Comparison of ENCODE assay signal across 1 cellular context in the genomic region with DNA sequence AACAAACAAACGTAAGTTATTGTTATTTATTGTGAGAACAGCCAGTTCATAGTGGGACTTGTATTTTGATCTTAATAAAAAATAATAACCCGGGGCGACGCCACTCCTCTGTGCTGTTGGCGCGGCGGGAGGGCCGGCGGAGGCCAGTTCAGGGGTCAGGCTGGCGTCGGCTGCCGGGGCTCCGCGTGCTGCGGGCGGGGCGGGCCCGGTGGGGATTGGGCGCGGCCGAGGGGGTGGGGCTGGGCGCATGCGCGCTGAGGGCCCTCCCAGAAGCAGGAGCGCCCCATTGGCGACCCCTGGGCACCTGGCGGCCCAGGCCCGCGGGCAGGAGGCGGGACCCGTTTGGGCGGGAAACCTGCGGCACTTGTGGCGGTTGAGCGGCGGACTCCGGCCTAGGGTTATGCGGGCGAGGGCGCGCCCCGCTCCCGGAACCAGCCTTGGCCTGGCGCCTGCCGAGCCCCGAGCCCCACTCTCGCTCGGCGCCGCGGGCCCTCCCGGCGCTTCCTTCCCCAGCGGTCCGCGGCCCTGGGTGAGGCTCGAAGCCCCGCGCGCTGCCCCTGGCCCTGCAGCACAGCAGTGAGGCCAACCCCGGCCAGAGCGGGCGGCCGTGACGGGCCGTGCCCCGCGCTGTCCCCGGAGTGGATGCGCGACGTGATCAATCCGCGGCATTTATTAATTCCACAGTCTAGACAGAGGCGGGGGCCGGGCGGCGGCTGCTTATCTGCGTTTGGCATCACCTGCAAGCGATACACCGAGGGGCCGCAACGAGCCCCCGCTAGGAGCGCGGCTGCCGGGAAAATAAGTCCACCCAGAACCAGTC.
TF ChIP-seq lines count a peak whose summit lies in the region.

No MANE protein-coding gene starts in this region.

TF ChIP-seq in WTC11, 78 proteins besides CTCF, POLR2A, EP300 and RAD21 (continued from another document and continues in another):
- TF ChIP-seq, protein P1, sequence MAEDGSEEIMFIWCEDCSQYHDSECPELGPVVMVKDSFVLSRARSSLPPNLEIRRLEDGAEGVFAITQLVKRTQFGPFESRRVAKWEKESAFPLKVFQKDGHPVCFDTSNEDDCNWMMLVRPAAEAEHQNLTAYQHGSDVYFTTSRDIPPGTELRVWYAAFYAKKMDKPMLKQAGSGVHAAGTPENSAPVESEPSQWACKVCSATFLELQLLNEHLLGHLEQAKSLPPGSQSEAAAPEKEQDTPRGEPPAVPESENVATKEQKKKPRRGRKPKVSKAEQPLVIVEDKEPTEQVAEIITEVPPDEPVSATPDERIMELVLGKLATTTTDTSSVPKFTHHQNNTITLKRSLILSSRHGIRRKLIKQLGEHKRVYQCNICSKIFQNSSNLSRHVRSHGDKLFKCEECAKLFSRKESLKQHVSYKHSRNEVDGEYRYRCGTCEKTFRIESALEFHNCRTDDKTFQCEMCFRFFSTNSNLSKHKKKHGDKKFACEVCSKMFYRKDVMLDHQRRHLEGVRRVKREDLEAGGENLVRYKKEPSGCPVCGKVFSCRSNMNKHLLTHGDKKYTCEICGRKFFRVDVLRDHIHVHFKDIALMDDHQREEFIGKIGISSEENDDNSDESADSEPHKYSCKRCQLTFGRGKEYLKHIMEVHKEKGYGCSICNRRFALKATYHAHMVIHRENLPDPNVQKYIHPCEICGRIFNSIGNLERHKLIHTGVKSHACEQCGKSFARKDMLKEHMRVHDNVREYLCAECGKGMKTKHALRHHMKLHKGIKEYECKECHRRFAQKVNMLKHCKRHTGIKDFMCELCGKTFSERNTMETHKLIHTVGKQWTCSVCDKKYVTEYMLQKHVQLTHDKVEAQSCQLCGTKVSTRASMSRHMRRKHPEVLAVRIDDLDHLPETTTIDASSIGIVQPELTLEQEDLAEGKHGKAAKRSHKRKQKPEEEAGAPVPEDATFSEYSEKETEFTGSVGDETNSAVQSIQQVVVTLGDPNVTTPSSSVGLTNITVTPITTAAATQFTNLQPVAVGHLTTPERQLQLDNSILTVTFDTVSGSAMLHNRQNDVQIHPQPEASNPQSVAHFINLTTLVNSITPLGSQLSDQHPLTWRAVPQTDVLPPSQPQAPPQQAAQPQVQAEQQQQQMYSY (CRISPR knock-in tag; IDR thresholded peaks at IDR 0.05): peak; percentile 41
- TF ChIP-seq, protein P2, sequence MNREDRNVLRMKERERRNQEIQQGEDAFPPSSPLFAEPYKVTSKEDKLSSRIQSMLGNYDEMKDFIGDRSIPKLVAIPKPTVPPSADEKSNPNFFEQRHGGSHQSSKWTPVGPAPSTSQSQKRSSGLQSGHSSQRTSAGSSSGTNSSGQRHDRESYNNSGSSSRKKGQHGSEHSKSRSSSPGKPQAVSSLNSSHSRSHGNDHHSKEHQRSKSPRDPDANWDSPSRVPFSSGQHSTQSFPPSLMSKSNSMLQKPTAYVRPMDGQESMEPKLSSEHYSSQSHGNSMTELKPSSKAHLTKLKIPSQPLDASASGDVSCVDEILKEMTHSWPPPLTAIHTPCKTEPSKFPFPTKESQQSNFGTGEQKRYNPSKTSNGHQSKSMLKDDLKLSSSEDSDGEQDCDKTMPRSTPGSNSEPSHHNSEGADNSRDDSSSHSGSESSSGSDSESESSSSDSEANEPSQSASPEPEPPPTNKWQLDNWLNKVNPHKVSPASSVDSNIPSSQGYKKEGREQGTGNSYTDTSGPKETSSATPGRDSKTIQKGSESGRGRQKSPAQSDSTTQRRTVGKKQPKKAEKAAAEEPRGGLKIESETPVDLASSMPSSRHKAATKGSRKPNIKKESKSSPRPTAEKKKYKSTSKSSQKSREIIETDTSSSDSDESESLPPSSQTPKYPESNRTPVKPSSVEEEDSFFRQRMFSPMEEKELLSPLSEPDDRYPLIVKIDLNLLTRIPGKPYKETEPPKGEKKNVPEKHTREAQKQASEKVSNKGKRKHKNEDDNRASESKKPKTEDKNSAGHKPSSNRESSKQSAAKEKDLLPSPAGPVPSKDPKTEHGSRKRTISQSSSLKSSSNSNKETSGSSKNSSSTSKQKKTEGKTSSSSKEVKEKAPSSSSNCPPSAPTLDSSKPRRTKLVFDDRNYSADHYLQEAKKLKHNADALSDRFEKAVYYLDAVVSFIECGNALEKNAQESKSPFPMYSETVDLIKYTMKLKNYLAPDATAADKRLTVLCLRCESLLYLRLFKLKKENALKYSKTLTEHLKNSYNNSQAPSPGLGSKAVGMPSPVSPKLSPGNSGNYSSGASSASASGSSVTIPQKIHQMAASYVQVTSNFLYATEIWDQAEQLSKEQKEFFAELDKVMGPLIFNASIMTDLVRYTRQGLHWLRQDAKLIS (CRISPR knock-in tag; IDR thresholded peaks at IDR 0.05; ENCODE audit: borderline replicate concordance): no peak
- TF ChIP-seq GABPB1 (CRISPR knock-in tag; IDR thresholded peaks at IDR 0.05) (no peak), ZNF396 (CRISPR knock-in tag; IDR thresholded peaks at IDR 0.05; ENCODE audit: borderline replicate concordance) (no peak), SMAD3 (CRISPR knock-in tag; IDR thresholded peaks at IDR 0.05; ENCODE audit: borderline replicate concordance) (peak; percentile 71; the same call in 1 of the 2 replicates), KAT7 (CRISPR knock-in tag; IDR thresholded peaks at IDR 0.05; ENCODE audit: borderline replicate concordance) (0 out of 2 replicates have a peak, but pooled peaks have one; percentile 86), FOXJ3 (CRISPR knock-in tag; IDR thresholded peaks at IDR 0.05; ENCODE audit: borderline replicate concordance) (no peak), RELA (CRISPR knock-in tag; IDR thresholded peaks at IDR 0.05; ENCODE audit: borderline replicate concordance) (peak; percentile 86; the same call in 1 of the 2 replicates), ZNF317 (CRISPR knock-in tag; IDR thresholded peaks at IDR 0.05; ENCODE audit: borderline replicate concordance, low read depth) (0 out of 2 replicates have a peak, but pooled peaks have one; percentile 5), ZNF232 (CRISPR knock-in tag; IDR thresholded peaks at IDR 0.05) (peak; percentile 46; the same call in 1 of the 2 replicates), NR2C2 (CRISPR knock-in tag; IDR thresholded peaks at IDR 0.05) (peak; percentile 57; the same call in 1 of the 2 replicates), PRRX2 (CRISPR knock-in tag; IDR thresholded peaks at IDR 0.05) (no peak), FOXP1 (CRISPR knock-in tag; IDR thresholded peaks at IDR 0.05; ENCODE audit: borderline replicate concordance) (peak; percentile 97), ZBTB21 (CRISPR knock-in tag; IDR thresholded peaks at IDR 0.05; ENCODE audit: borderline replicate concordance) (peak; percentile 84; the same call in 1 of the 2 replicates), SP1 (CRISPR knock-in tag; conservative IDR thresholded peaks at IDR 0.05) (peak; percentile 79), NFYB (CRISPR knock-in tag; conservative IDR thresholded peaks at IDR 0.05; ENCODE audit: low read depth) (peak; percentile 80), OVOL2 (CRISPR knock-in tag; IDR thresholded peaks at IDR 0.05; ENCODE audit: borderline replicate concordance) (no peak), ETV6 (CRISPR knock-in tag; IDR thresholded peaks at IDR 0.05) (peak; percentile 56; the same call in 1 of the 2 replicates), ZNF121 (CRISPR knock-in tag; IDR thresholded peaks at IDR 0.05) (no peak), ZNF416 (CRISPR knock-in tag; IDR thresholded peaks at IDR 0.05) (no peak), ZNF138 (CRISPR knock-in tag; conservative IDR thresholded peaks at IDR 0.05) (peak; percentile 86; the same call in 1 of the 2 replicates), ELF4 (CRISPR knock-in tag; IDR thresholded peaks at IDR 0.05; ENCODE audit: low read depth) (no peak; the same call in none of the 2 replicates), CBFB (CRISPR knock-in tag; IDR thresholded peaks at IDR 0.05; ENCODE audit: low read depth) (no peak), GRHL2 (CRISPR knock-in tag; IDR thresholded peaks at IDR 0.05; ENCODE audit: insufficient replicate concordance, severe bottlenecking) (no peak), IRF2 (CRISPR knock-in tag; IDR thresholded peaks at IDR 0.05; ENCODE audit: borderline replicate concordance, low read depth) (no peak)
- TF ChIP-seq, protein P3, sequence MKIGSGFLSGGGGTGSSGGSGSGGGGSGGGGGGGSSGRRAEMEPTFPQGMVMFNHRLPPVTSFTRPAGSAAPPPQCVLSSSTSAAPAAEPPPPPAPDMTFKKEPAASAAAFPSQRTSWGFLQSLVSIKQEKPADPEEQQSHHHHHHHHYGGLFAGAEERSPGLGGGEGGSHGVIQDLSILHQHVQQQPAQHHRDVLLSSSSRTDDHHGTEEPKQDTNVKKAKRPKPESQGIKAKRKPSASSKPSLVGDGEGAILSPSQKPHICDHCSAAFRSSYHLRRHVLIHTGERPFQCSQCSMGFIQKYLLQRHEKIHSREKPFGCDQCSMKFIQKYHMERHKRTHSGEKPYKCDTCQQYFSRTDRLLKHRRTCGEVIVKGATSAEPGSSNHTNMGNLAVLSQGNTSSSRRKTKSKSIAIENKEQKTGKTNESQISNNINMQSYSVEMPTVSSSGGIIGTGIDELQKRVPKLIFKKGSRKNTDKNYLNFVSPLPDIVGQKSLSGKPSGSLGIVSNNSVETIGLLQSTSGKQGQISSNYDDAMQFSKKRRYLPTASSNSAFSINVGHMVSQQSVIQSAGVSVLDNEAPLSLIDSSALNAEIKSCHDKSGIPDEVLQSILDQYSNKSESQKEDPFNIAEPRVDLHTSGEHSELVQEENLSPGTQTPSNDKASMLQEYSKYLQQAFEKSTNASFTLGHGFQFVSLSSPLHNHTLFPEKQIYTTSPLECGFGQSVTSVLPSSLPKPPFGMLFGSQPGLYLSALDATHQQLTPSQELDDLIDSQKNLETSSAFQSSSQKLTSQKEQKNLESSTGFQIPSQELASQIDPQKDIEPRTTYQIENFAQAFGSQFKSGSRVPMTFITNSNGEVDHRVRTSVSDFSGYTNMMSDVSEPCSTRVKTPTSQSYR (CRISPR knock-in tag; IDR thresholded peaks at IDR 0.05): no peak
- TF ChIP-seq, protein P4, sequence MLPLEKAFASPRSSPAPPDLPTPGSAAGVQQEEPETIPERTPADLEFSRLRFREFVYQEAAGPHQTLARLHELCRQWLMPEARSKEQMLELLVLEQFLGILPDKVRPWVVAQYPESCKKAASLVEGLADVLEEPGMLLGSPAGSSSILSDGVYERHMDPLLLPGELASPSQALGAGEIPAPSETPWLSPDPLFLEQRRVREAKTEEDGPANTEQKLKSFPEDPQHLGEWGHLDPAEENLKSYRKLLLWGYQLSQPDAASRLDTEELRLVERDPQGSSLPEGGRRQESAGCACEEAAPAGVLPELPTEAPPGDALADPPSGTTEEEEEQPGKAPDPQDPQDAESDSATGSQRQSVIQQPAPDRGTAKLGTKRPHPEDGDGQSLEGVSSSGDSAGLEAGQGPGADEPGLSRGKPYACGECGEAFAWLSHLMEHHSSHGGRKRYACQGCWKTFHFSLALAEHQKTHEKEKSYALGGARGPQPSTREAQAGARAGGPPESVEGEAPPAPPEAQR (CRISPR knock-in tag; IDR thresholded peaks at IDR 0.05): no peak
- TF ChIP-seq, protein P5, sequence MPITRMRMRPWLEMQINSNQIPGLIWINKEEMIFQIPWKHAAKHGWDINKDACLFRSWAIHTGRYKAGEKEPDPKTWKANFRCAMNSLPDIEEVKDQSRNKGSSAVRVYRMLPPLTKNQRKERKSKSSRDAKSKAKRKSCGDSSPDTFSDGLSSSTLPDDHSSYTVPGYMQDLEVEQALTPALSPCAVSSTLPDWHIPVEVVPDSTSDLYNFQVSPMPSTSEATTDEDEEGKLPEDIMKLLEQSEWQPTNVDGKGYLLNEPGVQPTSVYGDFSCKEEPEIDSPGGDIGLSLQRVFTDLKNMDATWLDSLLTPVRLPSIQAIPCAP (CRISPR knock-in tag; IDR thresholded peaks at IDR 0.05): peak; percentile 84
- TF ChIP-seq, protein P6, sequence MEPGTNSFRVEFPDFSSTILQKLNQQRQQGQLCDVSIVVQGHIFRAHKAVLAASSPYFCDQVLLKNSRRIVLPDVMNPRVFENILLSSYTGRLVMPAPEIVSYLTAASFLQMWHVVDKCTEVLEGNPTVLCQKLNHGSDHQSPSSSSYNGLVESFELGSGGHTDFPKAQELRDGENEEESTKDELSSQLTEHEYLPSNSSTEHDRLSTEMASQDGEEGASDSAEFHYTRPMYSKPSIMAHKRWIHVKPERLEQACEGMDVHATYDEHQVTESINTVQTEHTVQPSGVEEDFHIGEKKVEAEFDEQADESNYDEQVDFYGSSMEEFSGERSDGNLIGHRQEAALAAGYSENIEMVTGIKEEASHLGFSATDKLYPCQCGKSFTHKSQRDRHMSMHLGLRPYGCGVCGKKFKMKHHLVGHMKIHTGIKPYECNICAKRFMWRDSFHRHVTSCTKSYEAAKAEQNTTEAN (CRISPR knock-in tag; IDR thresholded peaks at IDR 0.05): peak; percentile 53; the same call in 1 of the 2 replicates
- TF ChIP-seq, protein P7, sequence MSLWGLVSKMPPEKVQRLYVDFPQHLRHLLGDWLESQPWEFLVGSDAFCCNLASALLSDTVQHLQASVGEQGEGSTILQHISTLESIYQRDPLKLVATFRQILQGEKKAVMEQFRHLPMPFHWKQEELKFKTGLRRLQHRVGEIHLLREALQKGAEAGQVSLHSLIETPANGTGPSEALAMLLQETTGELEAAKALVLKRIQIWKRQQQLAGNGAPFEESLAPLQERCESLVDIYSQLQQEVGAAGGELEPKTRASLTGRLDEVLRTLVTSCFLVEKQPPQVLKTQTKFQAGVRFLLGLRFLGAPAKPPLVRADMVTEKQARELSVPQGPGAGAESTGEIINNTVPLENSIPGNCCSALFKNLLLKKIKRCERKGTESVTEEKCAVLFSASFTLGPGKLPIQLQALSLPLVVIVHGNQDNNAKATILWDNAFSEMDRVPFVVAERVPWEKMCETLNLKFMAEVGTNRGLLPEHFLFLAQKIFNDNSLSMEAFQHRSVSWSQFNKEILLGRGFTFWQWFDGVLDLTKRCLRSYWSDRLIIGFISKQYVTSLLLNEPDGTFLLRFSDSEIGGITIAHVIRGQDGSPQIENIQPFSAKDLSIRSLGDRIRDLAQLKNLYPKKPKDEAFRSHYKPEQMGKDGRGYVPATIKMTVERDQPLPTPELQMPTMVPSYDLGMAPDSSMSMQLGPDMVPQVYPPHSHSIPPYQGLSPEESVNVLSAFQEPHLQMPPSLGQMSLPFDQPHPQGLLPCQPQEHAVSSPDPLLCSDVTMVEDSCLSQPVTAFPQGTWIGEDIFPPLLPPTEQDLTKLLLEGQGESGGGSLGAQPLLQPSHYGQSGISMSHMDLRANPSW (CRISPR knock-in tag; conservative IDR thresholded peaks at IDR 0.05; ENCODE audit: low read depth): no peak
- TF ChIP-seq, protein P8, sequence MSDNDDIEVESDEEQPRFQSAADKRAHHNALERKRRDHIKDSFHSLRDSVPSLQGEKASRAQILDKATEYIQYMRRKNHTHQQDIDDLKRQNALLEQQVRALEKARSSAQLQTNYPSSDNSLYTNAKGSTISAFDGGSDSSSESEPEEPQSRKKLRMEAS (CRISPR knock-in tag; IDR thresholded peaks at IDR 0.05): peak; percentile 90; the same call in 1 of the 2 replicates
- TF ChIP-seq, protein P9, sequence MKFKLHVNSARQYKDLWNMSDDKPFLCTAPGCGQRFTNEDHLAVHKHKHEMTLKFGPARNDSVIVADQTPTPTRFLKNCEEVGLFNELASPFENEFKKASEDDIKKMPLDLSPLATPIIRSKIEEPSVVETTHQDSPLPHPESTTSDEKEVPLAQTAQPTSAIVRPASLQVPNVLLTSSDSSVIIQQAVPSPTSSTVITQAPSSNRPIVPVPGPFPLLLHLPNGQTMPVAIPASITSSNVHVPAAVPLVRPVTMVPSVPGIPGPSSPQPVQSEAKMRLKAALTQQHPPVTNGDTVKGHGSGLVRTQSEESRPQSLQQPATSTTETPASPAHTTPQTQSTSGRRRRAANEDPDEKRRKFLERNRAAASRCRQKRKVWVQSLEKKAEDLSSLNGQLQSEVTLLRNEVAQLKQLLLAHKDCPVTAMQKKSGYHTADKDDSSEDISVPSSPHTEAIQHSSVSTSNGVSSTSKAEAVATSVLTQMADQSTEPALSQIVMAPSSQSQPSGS (CRISPR knock-in tag; IDR thresholded peaks at IDR 0.05; ENCODE audit: borderline replicate concordance, low read depth): 0 out of 2 replicates have a peak, but pooled peaks have one; percentile 55
